8 cellular contexts compared by ENCODE assay signal in the genomic region with DNA sequence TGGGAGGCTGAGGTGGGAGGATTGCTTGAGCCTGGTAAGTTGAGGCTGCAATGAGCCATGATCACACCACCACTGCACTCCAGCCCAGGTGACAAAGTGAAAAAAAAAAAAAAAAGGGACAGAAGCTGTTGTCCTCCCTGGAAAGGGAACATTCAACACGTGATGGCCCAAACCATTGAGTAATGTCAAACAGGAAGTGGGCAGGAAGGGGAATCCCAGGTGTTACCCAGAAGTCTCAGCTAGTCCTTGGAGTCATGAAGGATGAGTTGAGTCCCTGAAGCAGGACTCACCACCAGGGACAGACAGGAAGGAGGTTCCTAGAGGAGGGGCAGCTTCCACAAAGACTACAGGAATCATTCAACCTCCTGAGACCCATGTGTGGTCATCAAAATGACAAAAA. TPM values are rescaled to one million over a fixed set of nuclear protein-coding genes. Genes with fewer than 3 reads are reported as not detected.
DNase-seq lines count a peak whose midpoint lies in the region; ATAC-seq and TF ChIP-seq lines count a peak whose summit lies in the region.

No MANE protein-coding gene starts in this region.

- ATAC-seq in HG02759 (IDR thresholded peaks at IDR 0.05; ENCODE audit: unreplicated experiment) (peak; percentile 67), memory B cell (ENCODE audit: low read depth) (peak; percentile 63), gastroesophageal sphincter (no peak)

- no peak overlapping the region for H3K27ac ChIP-seq in gastroesophageal sphincter

- H3K27me3 Mint-ChIP-seq in T-helper 1 cell treated with Interleukin-12 subunit alpha and Interleukin-12 subunit beta and Interleukin-4 antibody, amounts not matched to agents 30 μg/mL and 1 μg/mL, for 36 hours (ENCODE audit: low read depth): peaks cover 9% of the 10 kb centered on the region
- no peaks in the 10 kb centered on the region for H3K27me3 Mint-ChIP-seq in memory B cell

- H3K4me1 Mint-ChIP-seq in T-helper 1 cell treated with Interleukin-12 subunit alpha and Interleukin-12 subunit beta and Interleukin-4 antibody, amounts not matched to agents 30 μg/mL and 1 μg/mL, for 36 hours (ENCODE audit: low read depth): peaks cover 9% of the 10 kb centered on the region
- peaks cover 17% of the 10 kb centered on the region for H3K4me1 Mint-ChIP-seq in memory B cell

- H3K36me3 Mint-ChIP-seq in T-helper 1 cell treated with Interleukin-12 subunit alpha and Interleukin-12 subunit beta and Interleukin-4 antibody, amounts not matched to agents 30 μg/mL and 1 μg/mL, for 36 hours (ENCODE audit: low read depth): no peaks in the 10 kb centered on the region
- H3K36me3 Mint-ChIP-seq in memory B cell: no peaks in the 10 kb centered on the region

- TF ChIP-seq POLR2A in gastroesophageal sphincter (IDR thresholded peaks at IDR 0.05): no peak

- no peaks in the 10 kb centered on the region for H3K9me3 Mint-ChIP-seq in T-helper 1 cell treated with Interleukin-12 subunit alpha and Interleukin-12 subunit beta and Interleukin-4 antibody, amounts not matched to agents 30 μg/mL and 1 μg/mL, for 36 hours
- no peaks in the 10 kb centered on the region for H3K9me3 Mint-ChIP-seq in memory B cell

- H3K4me1 ChIP-seq in gastroesophageal sphincter: no peaks in the 10 kb centered on the region

- DNase-seq in Daoy (ENCODE audit: low read depth): peak; percentile 62
- no peak for DNase-seq in memory B cell (ENCODE audit: low spot score in 2 of 2)
- DNase-seq in dedifferentiated amniotic fluid mesenchymal stem cell (ENCODE audit: extremely low spot score): no peak
- DNase-seq in foreskin melanocyte: no peak
- no peak for DNase-seq in NCI-H1694 treated with DMSO at 0.1 percent for 48 hours (lab: John Stamatoyannopoulos, UW)

- TF ChIP-seq EP300 in gastroesophageal sphincter (IDR thresholded peaks at IDR 0.05): no peak

- no peaks in the 10 kb centered on the region for H3K36me3 ChIP-seq in gastroesophageal sphincter

- H3K27me3 ChIP-seq in gastroesophageal sphincter: no peaks in the 10 kb centered on the region

- no peak overlapping the region for H3K4me3 Mint-ChIP-seq in T-helper 1 cell treated with Interleukin-12 subunit alpha and Interleukin-12 subunit beta and Interleukin-4 antibody, amounts not matched to agents 30 μg/mL and 1 μg/mL, for 36 hours
- H3K4me3 Mint-ChIP-seq in memory B cell: no peak overlapping the region

- 17 to 33% methylated on average over 1 of the region's 1 CpG for WGBS in gastroesophageal sphincter (ENCODE audit: low coverage in 1 of 2), 2 donors

- no peak for TF ChIP-seq CTCF in gastroesophageal sphincter (IDR thresholded peaks at IDR 0.05)

- H3K9me3 ChIP-seq in gastroesophageal sphincter: no peaks in the 10 kb centered on the region

- no peak overlapping the region for H3K4me3 ChIP-seq in gastroesophageal sphincter

- peak overlapping the region; percentile 68 for H3K27ac Mint-ChIP-seq in T-helper 1 cell treated with Interleukin-12 subunit alpha and Interleukin-12 subunit beta and Interleukin-4 antibody, amounts not matched to agents 30 μg/mL and 1 μg/mL, for 36 hours
- peak overlapping the region; percentile 75 for H3K27ac Mint-ChIP-seq in memory B cell

RNA-seq across cellular contexts. Expression of gene CMIP, which starts 19.8 kb away (rescaled TPM):
- total RNA-seq in Daoy (2014; rRNA removed; shearing (Covaris generic)): 5.6 and 6.9 TPM in 2 replicates
- 10 to 100 TPM; 13.4 to 24.0 (median 19.2) TPM for total RNA-seq in gastroesophageal sphincter
